Comparison of ENCODE assay signal across 1 cellular context in genomic region chr1:65419681-65420589, GRCh38.
TF ChIP-seq lines count a peak whose summit lies in the region.

No MANE protein-coding gene starts in this region.

TF ChIP-seq in GM12878, 131 proteins besides CTCF, POLR2A, EP300 and RAD21 (continued from another document and continues in another):
- TF ChIP-seq ZNF592 (IDR thresholded peaks at IDR 0.05) (no peak), PAX5 (IDR thresholded peaks at IDR 0.05; ENCODE audit: borderline replicate concordance, low read depth, low read length) (no peak), IRF4 (IDR thresholded peaks at IDR 0.05; ENCODE audit: low read depth, low read length) (no peak), USF1 (IDR thresholded peaks at IDR 0.05; ENCODE audit: borderline replicate concordance, extremely low read length, insufficient read depth, low read depth, low read length) (no peak), SMAD1 (IDR thresholded peaks at IDR 0.05; ENCODE audit: low read depth, partially characterized antibody) (no peak), RELA (IDR thresholded peaks at IDR 0.05; ENCODE audit: borderline replicate concordance, partially characterized antibody) (no peak), ZNF274 (IDR thresholded peaks at IDR 0.05; ENCODE audit: insufficient read depth, insufficient read length) (no peak), STAT1 (conservative IDR thresholded peaks at IDR 0.05) (0 out of 2 replicates have a peak, but pooled peaks have one; percentile 22), MEF2A (IDR thresholded peaks at IDR 0.05; ENCODE audit: insufficient read depth, low read depth, low read length) (no peak), NR2C2 (IDR thresholded peaks at IDR 0.05; ENCODE audit: borderline replicate concordance, control insufficient read depth, insufficient read length, low read depth) (no peak), MXI1 (IDR thresholded peaks at IDR 0.05; ENCODE audit: low read depth, low read length) (no peak; the same call in 1 of the 2 replicates), ZNF207 (IDR thresholded peaks at IDR 0.05; ENCODE audit: borderline replicate concordance) (no peak), CBX3 (IDR thresholded peaks at IDR 0.05; ENCODE audit: borderline replicate concordance, low read depth) (no peak), GABPA (IDR thresholded peaks at IDR 0.05; ENCODE audit: low read depth) (no peak), E2F8 (IDR thresholded peaks at IDR 0.05; ENCODE audit: low read depth, partially characterized antibody) (no peak), ESRRA (IDR thresholded peaks at IDR 0.05; ENCODE audit: low read length) (no peak), E2F4 (IDR thresholded peaks at IDR 0.05; ENCODE audit: low read depth, low read length) (no peak), JUNB (IDR thresholded peaks at IDR 0.05) (no peak), CEBPZ (IDR thresholded peaks at IDR 0.05; ENCODE audit: low read depth, low read length) (no peak), CHD1 (IDR thresholded peaks at IDR 0.05; ENCODE audit: low read depth, low read length) (peak; percentile 47; the same call in 1 of the 2 replicates), CBFB (IDR thresholded peaks at IDR 0.05; ENCODE audit: low read depth) (no peak), NKRF (conservative IDR thresholded peaks at IDR 0.05) (peak; percentile 61), YBX1 (IDR thresholded peaks at IDR 0.05) (no peak), POU2F2 (IDR thresholded peaks at IDR 0.05; ENCODE audit: borderline replicate concordance, low read depth, low read length) (peak; percentile 77; the same call in 1 of the 3 replicates), TARDBP (IDR thresholded peaks at IDR 0.05; ENCODE audit: borderline replicate concordance) (no peak), FOS (IDR thresholded peaks at IDR 0.05; ENCODE audit: borderline replicate concordance, extremely low read depth, insufficient read length) (no peak), RB1 (IDR thresholded peaks at IDR 0.05; ENCODE audit: borderline replicate concordance) (no peak; the same call in 1 of the 2 replicates), CBX5 (IDR thresholded peaks at IDR 0.05; ENCODE audit: low read depth) (no peak), SRF (IDR thresholded peaks at IDR 0.05; ENCODE audit: low read depth in 2 of 2, low read length in 2 of 2) (no peak), SMAD5 (IDR thresholded peaks at IDR 0.05; ENCODE audit: low read depth) (no peak), SPI1 (IDR thresholded peaks at IDR 0.05; ENCODE audit: borderline replicate concordance, insufficient read depth, low read depth, low read length) (no peak), TCF7 (IDR thresholded peaks at IDR 0.05; ENCODE audit: borderline replicate concordance) (no peak), HDGF (IDR thresholded peaks at IDR 0.05) (peak; percentile 93), SP1 (IDR thresholded peaks at IDR 0.05; ENCODE audit: low read depth, low read length) (no peak), IKZF2 (IDR thresholded peaks at IDR 0.05) (peak; percentile 59 to 72; a peak in 2 of 4 replicates), SKIL (IDR thresholded peaks at IDR 0.05; ENCODE audit: low read depth, poor library complexity, severe bottlenecking) (peak; percentile 23), WRNIP1 (IDR thresholded peaks at IDR 0.05; ENCODE audit: borderline replicate concordance, low read depth, low read length) (no peak), PAX8 (IDR thresholded peaks at IDR 0.05) (no peak), SMARCA5 (IDR thresholded peaks at IDR 0.05) (0 out of 2 replicates have a peak, but pooled peaks have one; percentile 17), PBX3 (IDR thresholded peaks at IDR 0.05; ENCODE audit: insufficient replicate concordance, low read depth, low read length) (peak; percentile 7), RFX5 (IDR thresholded peaks at IDR 0.05; ENCODE audit: low read depth, low read length) (no peak), TBL1XR1 (IDR thresholded peaks at IDR 0.05; ENCODE audit: low read depth, low read length) (no peak), TCF3 (IDR thresholded peaks at IDR 0.05; ENCODE audit: borderline replicate concordance, insufficient read depth, low read depth, low read length) (no peak), SUZ12 (IDR thresholded peaks at IDR 0.05; ENCODE audit: unreplicated experiment) (no peak), FOXM1 (IDR thresholded peaks at IDR 0.05; ENCODE audit: low read depth, low read length) (no peak), SUPT20H (IDR thresholded peaks at IDR 0.05; ENCODE audit: borderline replicate concordance, control insufficient read depth, low read depth, low read length) (no peak)
